ENCODE assay signal across 16 cellular contexts in the genomic region with DNA sequence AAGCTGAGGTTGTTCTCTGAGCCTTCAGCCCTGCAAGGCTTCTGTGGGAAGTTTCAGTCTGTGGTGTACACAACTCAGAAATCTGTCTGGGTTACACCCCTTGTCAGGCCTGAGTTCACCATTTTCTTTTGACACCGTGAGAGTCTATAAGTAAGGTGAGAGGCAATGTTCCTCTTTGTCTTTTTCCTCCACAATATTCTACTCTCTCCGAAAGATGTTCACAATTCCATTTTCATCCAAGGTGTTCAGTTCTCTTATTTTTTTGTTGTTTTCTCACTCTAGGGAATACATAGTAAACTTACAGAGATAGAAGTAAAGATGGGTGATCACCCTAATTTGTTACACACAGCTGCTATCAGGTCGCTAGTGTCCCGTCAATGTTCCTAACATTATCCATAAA. TPM values are rescaled to one million over a fixed set of nuclear protein-coding genes. Genes with fewer than 3 reads are reported as not detected.
DNase-seq lines count a peak whose midpoint lies in the region; ATAC-seq and TF ChIP-seq lines count a peak whose summit lies in the region.
"Had no signal": no experiment of that assay in that cellular context is flagged by ENCODE, and none has a peak within 500 bp of the region (broad histone marks: within the 10 kb centered on the region; RNA-seq: fewer than 3 reads in every experiment).

No MANE protein-coding gene starts in this region.

- H3K4me1 ChIP-seq in upper lobe of right lung (no peaks in the 10 kb centered on the region), osteoblast (ENCODE audit: insufficient read depth, low read length) (peaks cover 12% of the 10 kb centered on the region)

- H4K20me1 ChIP-seq in osteoblast (ENCODE audit: insufficient read depth, low read length), result no peaks in the 10 kb centered on the region
- H4K20me1 ChIP-seq: BLaER1 treated with 17β-estradiol and CSF1 and Interleukin-3, amounts not matched to agents 10 nM and 100 nM had no signal

- TF ChIP-seq CTCF in upper lobe of right lung (IDR thresholded peaks at IDR 0.05) (no peak), osteoblast (IDR thresholded peaks at IDR 0.05; ENCODE audit: extremely low read depth, low read depth, low read length) (no peak)

- no peak overlapping the region for H3K4me3 ChIP-seq in upper lobe of right lung
- H3K4me3 ChIP-seq in osteoblast (ENCODE audit: insufficient read depth, low read length), result no peak overlapping the region
- H3K4me3 ChIP-seq: BLaER1 treated with 17β-estradiol and CSF1 and Interleukin-3, amounts not matched to agents 10 nM and 100 nM; GM23248; HAP-1 had no signal

- H3K27me3 ChIP-seq in upper lobe of right lung (no peaks in the 10 kb centered on the region), osteoblast (ENCODE audit: insufficient read depth, low read length) (no peaks in the 10 kb centered on the region)
- H3K27me3 ChIP-seq: BLaER1 treated with 17β-estradiol and CSF1 and Interleukin-3, amounts not matched to agents 10 nM and 100 nM had no signal

- peak overlapping the region; percentile 39 for H3K27ac ChIP-seq in angular gyrus (ENCODE audit: low read depth, low read length)
- H3K27ac ChIP-seq in upper lobe of right lung, result no peak overlapping the region
- no peak overlapping the region for H3K27ac ChIP-seq in osteoblast (ENCODE audit: low read depth, low read length)
- H3K27ac ChIP-seq: BLaER1 treated with 17β-estradiol and CSF1 and Interleukin-3, amounts not matched to agents 10 nM and 100 nM; GM23248 had no signal

- DNase-seq in inferior parietal cortex (ENCODE audit: extremely low spot score) (peak; percentile 8), pons (ENCODE audit: low spot score) (peak; percentile 54), upper lobe of right lung (no peak), osteoblast (ENCODE audit: insufficient read length, low spot score, missing footprints) (no peak), cerebellar cortex (ENCODE audit: low spot score) (no peak)
- DNase-seq: Calu3; CD8-positive, alpha-beta T cell; DMS 273 treated with DMSO at 0.1 percent for 48 hours; DMS53; GM23248 had no signal

- H3K9me3 ChIP-seq in upper lobe of right lung (no peaks in the 10 kb centered on the region), osteoblast (ENCODE audit: low read depth, low read length) (no peaks in the 10 kb centered on the region)
- H3K9me3 ChIP-seq: BLaER1 treated with 17β-estradiol and CSF1 and Interleukin-3, amounts not matched to agents 10 nM and 100 nM; HAP-1 had no signal

- H3K4me2 ChIP-seq in osteoblast (ENCODE audit: insufficient read depth, low read length), result no peak overlapping the region

- no peak overlapping the region for H2AFZ ChIP-seq in osteoblast (ENCODE audit: low read length)
- H2AFZ ChIP-seq: GM23248 had no signal

- intact Hi-C loops in upper lobe of right lung (cut with DNase I), result no loop called here

- H3K79me2 ChIP-seq in osteoblast (ENCODE audit: insufficient read depth, low read length), result no peaks in the 10 kb centered on the region

- ATAC-seq in upper lobe of right lung, result peak; percentile 37
- no peak for ATAC-seq in GM21576 (IDR thresholded peaks at IDR 0.05; ENCODE audit: unreplicated experiment)
- ATAC-seq: CD8-positive, alpha-beta T cell had no signal

- no peaks in the 10 kb centered on the region for H3K36me3 ChIP-seq in upper lobe of right lung
- no peaks in the 10 kb centered on the region for H3K36me3 ChIP-seq in osteoblast (ENCODE audit: insufficient read depth, low read length)
- H3K36me3 ChIP-seq: HAP-1 had no signal

RNA-seq across cellular contexts. Expression of gene ERMN, which starts 3.2 kb away (rescaled TPM):
- 0.32 TPM for total RNA-seq in upper lobe of right lung
- total RNA-seq in osteoblast, result 1.4 and 2.7 TPM in 2 replicates
- total RNA-seq: A172, Calu3, GM23248, HT-29 had no signal

Comparison
In these comparisons a context has a peak if more than half of its experiments do, and no peak if none do; other contexts are left out.
1. DNase-seq: peak in inferior parietal cortex (single experiment) and pons (single experiment); none in upper lobe of right lung (single experiment), osteoblast (single experiment) and cerebellar cortex (single experiment).